19 cellular contexts compared by ENCODE assay signal in the genomic region with DNA sequence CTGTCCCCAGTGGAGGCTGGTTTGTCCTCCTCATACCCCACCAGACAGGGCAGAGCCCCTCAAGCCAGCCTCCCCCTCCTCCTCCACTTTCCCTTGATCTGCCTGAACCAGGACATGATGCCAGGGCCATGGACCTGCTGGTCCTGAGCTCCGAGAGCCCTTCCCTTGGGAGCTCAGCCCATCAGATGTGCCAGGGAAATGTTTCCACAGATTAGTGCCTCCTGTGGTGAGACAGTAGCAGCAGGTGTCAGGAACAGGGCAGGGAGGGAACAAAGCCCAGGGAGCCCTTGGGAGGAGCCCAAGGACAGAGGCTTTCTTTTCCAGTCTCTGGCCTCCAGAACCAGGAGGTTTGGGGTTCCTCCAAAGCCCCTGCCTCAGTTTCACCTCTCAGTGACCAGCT. TPM values are rescaled to one million over a fixed set of nuclear protein-coding genes. Genes with fewer than 3 reads are reported as not detected.
A peak's percentile ranks its signal among the peaks of the same experiment; 100 is the strongest.
DNase-seq lines count a peak whose midpoint lies in the region; ATAC-seq and TF ChIP-seq lines count a peak whose summit lies in the region.
"Had no signal": no experiment of that assay in that cellular context is flagged by ENCODE, and none has a peak within 500 bp of the region (broad histone marks: within the 10 kb centered on the region; RNA-seq: fewer than 3 reads in every experiment).

No MANE protein-coding gene starts in this region.

- no peak for DNase-seq in Right ventricle myocardium inferior (ENCODE audit: missing footprints)
- no peak for DNase-seq in cardiac septum (ENCODE audit: low spot score)
- DNase-seq in NCI-H524 (lab: John Stamatoyannopoulos, UW) = peak; percentile 45 to 65
- no peak for DNase-seq in heart right ventricle
- no peak for DNase-seq in vagina (ENCODE audit: extremely low spot score in 2 of 2)
- DNase-seq in activated naive CD8-positive, alpha-beta T cell treated with anti-CD3 and anti-CD28 coated beads for 36 hours = no peak
- no peak for DNase-seq in activated naive CD4-positive, alpha-beta T cell treated with anti-CD3 and anti-CD28 coated beads, Interleukin-2, amount 50 U/mL, for 72 hours (ENCODE audit: low spot score in 2 of 2)
- DNase-seq: activated CD4-positive, alpha-beta T cell treated with anti-CD3 and anti-CD28 coated beads for 36 hours; activated naive CD8-positive, alpha-beta T cell treated with anti-CD3 and anti-CD28 coated beads, Interleukin-2, amount 10 ng/mL, durations not matched to agents 7 days and 5 days; activated T-cell treated with anti-CD3 and anti-CD28 coated beads, Interleukin-2, amount 50 U/mL, for 1 hour; AML-193; H9; Kasumi-1; PC-9; substantia nigra had no signal

- H3K27ac Mint-ChIP-seq in activated naive CD8-positive, alpha-beta T cell treated with anti-CD3 and anti-CD28 coated beads for 36 hours = no peak overlapping the region
- no peak overlapping the region for H3K27ac Mint-ChIP-seq in activated naive CD4-positive, alpha-beta T cell treated with anti-CD3 and anti-CD28 coated beads, Interleukin-2, amount 50 U/mL, for 72 hours
- H3K27ac Mint-ChIP-seq: activated CD4-positive, alpha-beta T cell treated with anti-CD3 and anti-CD28 coated beads for 36 hours; activated naive CD8-positive, alpha-beta T cell treated with anti-CD3 and anti-CD28 coated beads, Interleukin-2, amount 10 ng/mL, durations not matched to agents 7 days and 5 days; T-helper 1 cell treated with Interleukin-12 subunit alpha and Interleukin-12 subunit beta and Interleukin-4 antibody, amounts not matched to agents 30 μg/mL and 1 μg/mL, for 36 hours had no signal

- TF ChIP-seq CTCF in heart right ventricle (IDR thresholded peaks at IDR 0.05) = peak in 1 of 9 donors; percentile 17
- TF ChIP-seq CTCF in vagina (IDR thresholded peaks at IDR 0.05) = no peak

- peaks cover 6% of the 10 kb centered on the region for H3K36me3 Mint-ChIP-seq in activated naive CD8-positive, alpha-beta T cell treated with anti-CD3 and anti-CD28 coated beads for 36 hours
- peaks cover 0 to 6% of the 10 kb centered on the region in 2 donors for H3K36me3 Mint-ChIP-seq in activated naive CD4-positive, alpha-beta T cell treated with anti-CD3 and anti-CD28 coated beads, Interleukin-2, amount 50 U/mL, for 72 hours

- H3K4me3 ChIP-seq in heart right ventricle (no peak overlapping the region), vagina (no peak overlapping the region)
- H3K4me3 ChIP-seq: gastroesophageal sphincter, PC-9 had no signal

- peak; percentile 57 for ATAC-seq in Right ventricle myocardium inferior
- peak in 5 of 8 donors; percentile 43 to 66 (median 55) for ATAC-seq in heart right ventricle
- no peak for ATAC-seq in HG02571 (IDR thresholded peaks at IDR 0.05; ENCODE audit: unreplicated experiment)
- ATAC-seq in activated naive CD4-positive, alpha-beta T cell treated with anti-CD3 and anti-CD28 coated beads, Interleukin-2, amount 50 U/mL, for 72 hours = no peak
- ATAC-seq: activated CD4-positive, alpha-beta T cell treated with anti-CD3 and anti-CD28 coated beads for 36 hours; gastroesophageal sphincter had no signal

- H3K4me1 ChIP-seq in heart right ventricle = peaks cover 3 to 35% (median 19%) of the 10 kb centered on the region in 9 donors
- H3K4me1 ChIP-seq in vagina = no peaks in the 10 kb centered on the region
- H3K4me1 ChIP-seq: gastroesophageal sphincter had no signal

- no peaks in the 10 kb centered on the region for H3K27me3 ChIP-seq in heart right ventricle
- H3K27me3 ChIP-seq in vagina = no peaks in the 10 kb centered on the region
- H3K27me3 ChIP-seq: gastroesophageal sphincter had no signal

- no peaks in the 10 kb centered on the region for H3K27me3 Mint-ChIP-seq in activated naive CD8-positive, alpha-beta T cell treated with anti-CD3 and anti-CD28 coated beads for 36 hours
- H3K27me3 Mint-ChIP-seq: activated CD4-positive, alpha-beta T cell treated with anti-CD3 and anti-CD28 coated beads for 36 hours; activated naive CD8-positive, alpha-beta T cell treated with anti-CD3 and anti-CD28 coated beads, Interleukin-2, amount 10 ng/mL, durations not matched to agents 7 days and 5 days had no signal

- 23 to 44% methylated on average over 1 of the region's 1 CpG for WGBS in heart right ventricle, 2 donors

- intact Hi-C loops in Right ventricle myocardium inferior (cut with DNase I) = no loop called here
- intact Hi-C loops in cardiac septum (cut with DNase I) = loop anchor here (2.0 kb wide), 1 partner anchor 25 kb away; no protein-coding TSS in a partner anchor
- intact Hi-C loops in heart right ventricle (cut with DNase I) = no loop called here
- intact Hi-C loops in vagina (cut with DNase I) = no loop called here

- no peaks in the 10 kb centered on the region for H3K36me3 ChIP-seq in heart right ventricle
- no peaks in the 10 kb centered on the region for H3K36me3 ChIP-seq in vagina
- H3K36me3 ChIP-seq: gastroesophageal sphincter had no signal

- TF ChIP-seq POLR2A in vagina (IDR thresholded peaks at IDR 0.05) = no peak

- H3K4me3 Mint-ChIP-seq in activated naive CD8-positive, alpha-beta T cell treated with anti-CD3 and anti-CD28 coated beads for 36 hours = no peak overlapping the region
- H3K4me3 Mint-ChIP-seq: activated CD4-positive, alpha-beta T cell treated with anti-CD3 and anti-CD28 coated beads for 36 hours; activated naive CD8-positive, alpha-beta T cell treated with anti-CD3 and anti-CD28 coated beads, Interleukin-2, amount 10 ng/mL, durations not matched to agents 7 days and 5 days; H9; T-helper 1 cell treated with Interleukin-12 subunit alpha and Interleukin-12 subunit beta and Interleukin-4 antibody, amounts not matched to agents 30 μg/mL and 1 μg/mL, for 36 hours had no signal

- peaks cover 0 to 6% (median 0%) of the 10 kb centered on the region in 11 donors for H3K9me3 ChIP-seq in heart right ventricle
- H3K9me3 ChIP-seq in vagina = no peaks in the 10 kb centered on the region
- H3K9me3 ChIP-seq: gastroesophageal sphincter had no signal

- H3K9me3 Mint-ChIP-seq in activated naive CD8-positive, alpha-beta T cell treated with anti-CD3 and anti-CD28 coated beads for 36 hours = peaks cover 2% of the 10 kb centered on the region
- H3K9me3 Mint-ChIP-seq in activated naive CD4-positive, alpha-beta T cell treated with anti-CD3 and anti-CD28 coated beads, Interleukin-2, amount 50 U/mL, for 72 hours = peaks cover 0 to 5% of the 10 kb centered on the region in 2 donors
- H3K9me3 Mint-ChIP-seq: T-helper 1 cell treated with Interleukin-12 subunit alpha and Interleukin-12 subunit beta and Interleukin-4 antibody, amounts not matched to agents 30 μg/mL and 1 μg/mL, for 36 hours had no signal

- H3K27ac ChIP-seq in heart right ventricle (peak overlapping the region in 5 of 10 donors; percentile 54 to 79 (median 61)), vagina (no peak overlapping the region)
- H3K27ac ChIP-seq: PC-9 had no signal

- peaks cover 11% of the 10 kb centered on the region for H3K4me1 Mint-ChIP-seq in activated naive CD8-positive, alpha-beta T cell treated with anti-CD3 and anti-CD28 coated beads for 36 hours

RNA-seq across cellular contexts. Expression of a gene that starts 14.6 kb away (rescaled TPM):
- total RNA-seq in Right ventricle myocardium inferior (458 TPM), cardiac septum (238 TPM), heart right ventricle (100 to 1,000 TPM; 247 to 566 (median 322) TPM), vagina (17.7 TPM)
- polyA plus RNA-seq in heart right ventricle = 100 to 1,000 TPM in 1 of 2 donors, 10 to 100 TPM in 1; 97.0 to 102 TPM
- 10 to 100 TPM; 31.5 to 31.6 TPM for total RNA-seq in activated naive CD8-positive, alpha-beta T cell treated with anti-CD3 and anti-CD28 coated beads for 36 hours
- 10 to 100 TPM; 31.1 to 64.4 TPM for total RNA-seq in activated naive CD4-positive, alpha-beta T cell treated with anti-CD3 and anti-CD28 coated beads, Interleukin-2, amount 50 U/mL, for 72 hours

RNA-seq across cellular contexts. Expression of a gene that starts 22.3 kb away (rescaled TPM):
- 1.7 TPM for total RNA-seq in Right ventricle myocardium inferior
- total RNA-seq in cardiac septum = 1.7 TPM
- 1 to 10 TPM in 4 of 10 donors, under 1 TPM in 6; 0.12 to 1.9 (median 0.66) TPM for total RNA-seq in heart right ventricle
- under 1 TPM; 0.30 to 0.73 TPM for polyA plus RNA-seq in heart right ventricle
- total RNA-seq in vagina = not detected
- under 1 TPM; 0.20 to 0.25 TPM for total RNA-seq in activated naive CD8-positive, alpha-beta T cell treated with anti-CD3 and anti-CD28 coated beads for 36 hours
- under 1 TPM; 0.35 to 0.73 TPM for total RNA-seq in activated naive CD4-positive, alpha-beta T cell treated with anti-CD3 and anti-CD28 coated beads, Interleukin-2, amount 50 U/mL, for 72 hours
- total RNA-seq: H9, osteocyte, PC-9 had no signal

RNA-seq across cellular contexts. Expression of a gene that starts 52.3 kb away (rescaled TPM):
- total RNA-seq in Right ventricle myocardium inferior = 16.6 TPM
- total RNA-seq in cardiac septum = 21.3 TPM
- 10 to 100 TPM in 9 of 10 donors, 1 to 10 TPM in 1; 9.1 to 23.1 (median 16.3) TPM for total RNA-seq in heart right ventricle
- 10 to 100 TPM in 1 of 2 donors, 1 to 10 TPM in 1; 5.6 to 10.4 TPM for polyA plus RNA-seq in heart right ventricle
- 7.9 TPM for total RNA-seq in vagina
- 10 to 100 TPM; 31.0 to 31.7 TPM for total RNA-seq in activated naive CD8-positive, alpha-beta T cell treated with anti-CD3 and anti-CD28 coated beads for 36 hours
- 10 to 100 TPM; 22.3 to 39.0 TPM for total RNA-seq in activated naive CD4-positive, alpha-beta T cell treated with anti-CD3 and anti-CD28 coated beads, Interleukin-2, amount 50 U/mL, for 72 hours

Comparison
In these comparisons a context has a peak if more than half of its experiments do, and no peak if none do; other contexts are left out.
1. ATAC-seq: peak in Right ventricle myocardium inferior (single experiment) and heart right ventricle (5 of 8); none in HG02571 (single experiment) and activated naive CD4-positive, alpha-beta T cell treated with anti-CD3 and anti-CD28 coated beads, Interleukin-2, amount 50 U/mL, for 72 hours (0 of 2).
2. DNase-seq: peak in NCI-H524 (2 of 2); none in Right ventricle myocardium inferior (single experiment), cardiac septum (single experiment), heart right ventricle (0 of 2), vagina (0 of 2), activated naive CD8-positive, alpha-beta T cell treated with anti-CD3 and anti-CD28 coated beads for 36 hours (single experiment) and activated naive CD4-positive, alpha-beta T cell treated with anti-CD3 and anti-CD28 coated beads, Interleukin-2, amount 50 U/mL, for 72 hours (0 of 2).